Comparison of ENCODE assay signal across 27 cellular contexts in genomic region chr5:83394190-83394589, GRCh38.
"Had no signal": no experiment of that assay in that cellular context is flagged by ENCODE, and none has a peak within 500 bp of the region (broad histone marks: within the 10 kb centered on the region; RNA-seq: fewer than 3 reads in every experiment).

No MANE protein-coding gene starts in this region.

- FAIRE-seq: colon, endothelial cell of umbilical vein, islet of Langerhans, keratinocyte had no signal

- H3K27ac ChIP-seq: coronary artery, dorsolateral prefrontal cortex, epithelial cell of prostate, esophagus squamous epithelium, gastrocnemius medialis, heart right ventricle, left lung, lower lobe of right lung had no signal

- H3K4me1 ChIP-seq: esophagus squamous epithelium, gastrocnemius medialis, heart right ventricle, left lung, lower lobe of right lung had no signal

- H3K4me3 ChIP-seq: coronary artery, dorsolateral prefrontal cortex, esophagus squamous epithelium, gastrocnemius medialis, heart right ventricle, left lung, lower lobe of right lung, mucosa of descending colon had no signal

- H3K9me3 ChIP-seq: esophagus squamous epithelium, gastrocnemius medialis, heart right ventricle, left lung, lower lobe of right lung, mucosa of descending colon had no signal

- H3K27me3 ChIP-seq: dorsolateral prefrontal cortex, esophagus squamous epithelium, gastrocnemius medialis, heart right ventricle, left lung had no signal

- DNase-seq: dermis blood vessel endothelial cell; dorsolateral prefrontal cortex; effector CD4-positive, alpha-beta T cell; effector memory CD4-positive, alpha-beta T cell; erythroblast; esophagus squamous epithelium; foreskin fibroblast; foreskin melanocyte; gastrocnemius medialis; glutamatergic neuron; head of caudate nucleus; heart right ventricle; hippocampal formation; left cardiac atrium; left lung; left ventricle myocardium superior; lower lobe of right lung; mesenchymal stem cell; mucosa of descending colon; naive B cell had no signal

- H3K36me3 ChIP-seq: esophagus squamous epithelium, gastrocnemius medialis, heart right ventricle, left lung, lower lobe of right lung had no signal

- ATAC-seq: esophagus mucosa, gastrocnemius medialis, heart right ventricle, left cardiac atrium, left lung, left ventricle myocardium superior, lower lobe of right lung, mucosa of descending colon had no signal
